ENCODE assay signal across 9 cellular contexts in genomic region chr10:14625210-14625621, GRCh38.
DNase-seq lines count a peak whose midpoint lies in the region; ATAC-seq and TF ChIP-seq lines count a peak whose summit lies in the region.
"Had no signal": no experiment of that assay in that cellular context is flagged by ENCODE, and none has a peak within 500 bp of the region (broad histone marks: within the 10 kb centered on the region; RNA-seq: fewer than 3 reads in every experiment).

No MANE protein-coding gene starts in this region.

- no peak overlapping the region for H3K4me3 ChIP-seq in HEK293 (ENCODE audit: low read depth, low read length)
- no peak overlapping the region for H3K4me3 ChIP-seq in endocrine pancreas (ENCODE audit: control insufficient read depth, insufficient read depth, low read length)
- H3K4me3 ChIP-seq in rectal smooth muscle tissue (ENCODE audit: low read length) = no peak overlapping the region
- H3K4me3 ChIP-seq in lower lobe of right lung = no peak overlapping the region
- H3K4me3 ChIP-seq in CD8-positive, alpha-beta T cell (ENCODE audit: low read depth, low read length) = no peak overlapping the region

- no peak overlapping the region for H3K27ac Mint-ChIP-seq in CD8-positive, alpha-beta T cell

- CTCF ChIA-PET in HEK293 (lab: Yijun Ruan, JAX) = interaction anchor here (0.5 to 1.9 kb wide), 3 partner anchors 11 to 346 kb away, joined by 3 to 6 read pairs (median 5); no protein-coding TSS in a partner anchor
- CTCF ChIA-PET in CD8-positive, alpha-beta T cell (lab: Charles Lee) = interaction anchor here (1.0 kb wide), 1 partner anchor 69 kb away, joined by 3 read pairs; no protein-coding TSS in a partner anchor

- intact Hi-C loops in lower lobe of right lung (cut with DNase I) = no loop called here
- intact Hi-C loops in CD8-positive, alpha-beta T cell (cut with DNase I, micrococcal nuclease) = no loop called here

- H3K9me3 ChIP-seq in HEK293 (ENCODE audit: control insufficient read depth, insufficient read depth, low read depth, low read length) = no peaks in the 10 kb centered on the region
- no peaks in the 10 kb centered on the region for H3K9me3 ChIP-seq in endocrine pancreas (ENCODE audit: control insufficient read depth, low read length)
- no peaks in the 10 kb centered on the region for H3K9me3 ChIP-seq in lower lobe of right lung
- no peaks in the 10 kb centered on the region for H3K9me3 ChIP-seq in CD8-positive, alpha-beta T cell (ENCODE audit: low read length)

- no peaks in the 10 kb centered on the region for H3K27me3 ChIP-seq in endocrine pancreas (ENCODE audit: control insufficient read depth, insufficient read depth, low read length)
- no peaks in the 10 kb centered on the region for H3K27me3 ChIP-seq in rectal smooth muscle tissue (ENCODE audit: control insufficient read depth, insufficient read depth, low read length)
- no peaks in the 10 kb centered on the region for H3K27me3 ChIP-seq in lower lobe of right lung (ENCODE audit: low read depth)
- H3K27me3 ChIP-seq in CD8-positive, alpha-beta T cell (ENCODE audit: insufficient read depth, low read length) = no peaks in the 10 kb centered on the region

- no peak overlapping the region for H3K4me3 Mint-ChIP-seq in CD8-positive, alpha-beta T cell

- H3K4me1 Mint-ChIP-seq in CD8-positive, alpha-beta T cell (ENCODE audit: low read depth) = peaks cover 4% of the 10 kb centered on the region

- H3K27ac ChIP-seq in HEK293 (ENCODE audit: extremely low read depth, low read depth, low read length) (no peak overlapping the region), rectal smooth muscle tissue (ENCODE audit: low read depth, low read length) (peak overlapping the region; percentile 19), lower lobe of right lung (no peak overlapping the region)
- H3K27ac ChIP-seq in CD8-positive, alpha-beta T cell (ENCODE audit: low read depth, low read length) = no peak overlapping the region

- H3K4me1 ChIP-seq in HEK293 (ENCODE audit: control insufficient read depth, insufficient read depth, low read length) = no peaks in the 10 kb centered on the region
- H3K4me1 ChIP-seq in endocrine pancreas (ENCODE audit: control insufficient read depth, insufficient read depth, low read length) = no peaks in the 10 kb centered on the region
- peaks cover 5% of the 10 kb centered on the region for H3K4me1 ChIP-seq in rectal smooth muscle tissue (ENCODE audit: control insufficient read depth, insufficient read depth, low read length)
- H3K4me1 ChIP-seq in lower lobe of right lung = no peaks in the 10 kb centered on the region
- H3K4me1 ChIP-seq in CD8-positive, alpha-beta T cell (ENCODE audit: insufficient read depth, low read length) = peaks cover 3% of the 10 kb centered on the region

- no peak for ATAC-seq in lower lobe of right lung
- ATAC-seq in CD8-positive, alpha-beta T cell = no peak
- ATAC-seq: right cardiac atrium had no signal

- DNase-seq in NCI-H2227 (lab: John Stamatoyannopoulos, UW; ENCODE audit: unreplicated experiment) (peak; percentile 30), lower lobe of right lung (no peak)
- DNase-seq in effector CD4-positive, alpha-beta T cell = no peak
- no peak for DNase-seq in CD8-positive, alpha-beta T cell
- DNase-seq: activated naive CD4-positive, alpha-beta T cell treated with anti-CD3 and anti-CD28 coated beads, Interleukin-2, amount 50 U/mL, for 16 hours; right cardiac atrium had no signal

- TF ChIP-seq CTCF in HEK293 (tag by site-specific recombination; IDR thresholded peaks at IDR 0.05) = no peak
- TF ChIP-seq CTCF in lower lobe of right lung (IDR thresholded peaks at IDR 0.05) = no peak
- no peak for TF ChIP-seq CTCF in CD8-positive, alpha-beta T cell (IDR thresholded peaks at IDR 0.05)

- peak overlapping the region; percentile 25 for H3K9ac ChIP-seq in endocrine pancreas (ENCODE audit: control insufficient read depth, insufficient read depth, low read length)
- H3K9ac ChIP-seq in rectal smooth muscle tissue (ENCODE audit: low read length) = no peak overlapping the region

- no peaks in the 10 kb centered on the region for H3K36me3 ChIP-seq in HEK293 (ENCODE audit: control insufficient read depth in 2 of 2, insufficient read depth in 1 of 2, low read length in 2 of 2)
- H3K36me3 ChIP-seq in endocrine pancreas (ENCODE audit: control insufficient read depth, insufficient read depth, low read length) = no peaks in the 10 kb centered on the region
- H3K36me3 ChIP-seq in rectal smooth muscle tissue (ENCODE audit: control insufficient read depth, insufficient read depth, low read length) = no peaks in the 10 kb centered on the region
- H3K36me3 ChIP-seq in lower lobe of right lung = no peaks in the 10 kb centered on the region
- no peaks in the 10 kb centered on the region for H3K36me3 ChIP-seq in CD8-positive, alpha-beta T cell (ENCODE audit: insufficient read depth, low read length)

- POLR2A ChIA-PET in HEK293 (lab: Yijun Ruan, JAX) = no interaction called here
- POLR2A ChIA-PET in CD8-positive, alpha-beta T cell (lab: Charles Lee) = interaction anchor here (1.1 kb wide), 1 partner anchor 23 kb away, joined by 3 read pairs; no protein-coding TSS in a partner anchor

- H3K9me3 Mint-ChIP-seq in CD8-positive, alpha-beta T cell = no peaks in the 10 kb centered on the region

- no peaks in the 10 kb centered on the region for H3K36me3 Mint-ChIP-seq in CD8-positive, alpha-beta T cell

- H3K27me3 Mint-ChIP-seq in CD8-positive, alpha-beta T cell (ENCODE audit: low read depth) = no peaks in the 10 kb centered on the region

TF ChIP-seq in HEK293, 187 proteins besides CTCF, POLR2A, EP300 and RAD21:
- TF ChIP-seq ZSCAN5A (tag by site-specific recombination; IDR thresholded peaks at IDR 0.05) (no peak), ZNF169 (tag by site-specific recombination; IDR thresholded peaks at IDR 0.05) (no peak), ZSCAN4 (tag by site-specific recombination; IDR thresholded peaks at IDR 0.05) (peak; percentile 83), ZIC2 (tag by site-specific recombination; IDR thresholded peaks at IDR 0.05) (no peak), ZNF600 (tag by site-specific recombination; IDR thresholded peaks at IDR 0.05) (0 out of 2 replicates have a peak, but pooled peaks have one; percentile 49), ZNF677 (tag by site-specific recombination; IDR thresholded peaks at IDR 0.05) (no peak)
